16 cellular contexts compared by ENCODE assay signal in genomic region chr14:68464716-68465115, GRCh38.
A peak's percentile ranks its signal among the peaks of the same experiment; 100 is the strongest.
DNase-seq lines count a peak whose midpoint lies in the region; ATAC-seq, FAIRE-seq and TF ChIP-seq lines count a peak whose summit lies in the region.
"Had no signal": no experiment of that assay in that cellular context is flagged by ENCODE, and none has a peak within 500 bp of the region (broad histone marks: within the 10 kb centered on the region; RNA-seq: fewer than 3 reads in every experiment).

No MANE protein-coding gene starts in this region.

- DNase-seq in Calu3 (no peak), M059J (ENCODE audit: low read depth) (peak; percentile 91), bronchial epithelial cell (ENCODE audit: low read depth) (peak; percentile 93), GM20000 (ENCODE audit: low spot score) (no peak), NCI-H69 (lab: John Stamatoyannopoulos, UW) (no peak)
- no peak for DNase-seq in activated CD4-positive, alpha-beta T cell treated with anti-CD3 and anti-CD28 coated beads, Interleukin-2, amount 50 U/mL, for 4 hours
- DNase-seq in stimulated activated naive B cell treated with anti-CD40 and anti-IgM and Interleukin-4, amounts not matched to agents 10 μg/mL and 1 μg/mL and 100 μg/mL, for 72 hours, result no peak
- DNase-seq: activated CD4-positive, alpha-beta memory T cell treated with anti-CD3 and anti-CD28 coated beads, Interleukin-2, amount 10 ng/mL, durations not matched to agents 7 days and 5 days; activated naive CD4-positive, alpha-beta T cell treated with anti-CD3 and anti-CD28 coated beads for 36 hours; COR-L47; NCI-H1092 treated with DMSO at 0.1 percent for 48 hours; NCI-H526 treated with DMSO at 0.1 percent for 48 hours; small intestine had no signal

- BruUV-seq in Calu3 (replicated peaks; lab: Mats Ljungman, UMichigan), result no TSS peak

- no peaks in the 10 kb centered on the region for H3K27me3 ChIP-seq in bronchial epithelial cell (ENCODE audit: control insufficient read depth, insufficient read depth, low read length)
- H3K27me3 ChIP-seq: vagina had no signal

- CTCF ChIA-PET in Calu3 (lab: Charles Lee), result no interaction called here

- H3K4me3 Mint-ChIP-seq in Calu3 (ENCODE audit: low read depth, unreplicated experiment), result no peak overlapping the region
- no peak overlapping the region for H3K4me3 Mint-ChIP-seq in nephron
- H3K4me3 Mint-ChIP-seq in stimulated activated naive B cell treated with anti-CD40 and anti-IgM and Interleukin-4, amounts not matched to agents 10 μg/mL and 1 μg/mL and 100 μg/mL, for 72 hours, result no peak overlapping the region
- H3K4me3 Mint-ChIP-seq: activated CD4-positive, alpha-beta memory T cell treated with anti-CD3 and anti-CD28 coated beads, Interleukin-2, amount 10 ng/mL, durations not matched to agents 7 days and 5 days; activated naive CD4-positive, alpha-beta T cell treated with anti-CD3 and anti-CD28 coated beads for 36 hours had no signal

- ATAC-seq in stimulated activated naive B cell treated with anti-CD40 and anti-IgM and Interleukin-4, amounts not matched to agents 10 μg/mL and 1 μg/mL and 100 μg/mL, for 72 hours (replicated peaks), result no peak

- H3K36me3 Mint-ChIP-seq in Calu3 (ENCODE audit: insufficient read depth, unreplicated experiment) (no peaks in the 10 kb centered on the region), nephron (ENCODE audit: low read depth) (no peaks in the 10 kb centered on the region)
- H3K36me3 Mint-ChIP-seq in stimulated activated naive B cell treated with anti-CD40 and anti-IgM and Interleukin-4, amounts not matched to agents 10 μg/mL and 1 μg/mL and 100 μg/mL, for 72 hours, result peaks cover 4 to 10% of the 10 kb centered on the region in 2 donors

- H3K9me3 Mint-ChIP-seq in Calu3 (ENCODE audit: low read depth, unreplicated experiment) (no peaks in the 10 kb centered on the region), nephron (no peaks in the 10 kb centered on the region)
- no peaks in the 10 kb centered on the region for H3K9me3 Mint-ChIP-seq in stimulated activated naive B cell treated with anti-CD40 and anti-IgM and Interleukin-4, amounts not matched to agents 10 μg/mL and 1 μg/mL and 100 μg/mL, for 72 hours
- H3K9me3 Mint-ChIP-seq: activated CD4-positive, alpha-beta memory T cell treated with anti-CD3 and anti-CD28 coated beads, Interleukin-2, amount 10 ng/mL, durations not matched to agents 7 days and 5 days; activated naive CD4-positive, alpha-beta T cell treated with anti-CD3 and anti-CD28 coated beads for 36 hours had no signal

- H3K4me1 Mint-ChIP-seq in Calu3 (ENCODE audit: low read depth, unreplicated experiment) (peaks cover 55% of the 10 kb centered on the region), nephron (peaks cover 50% of the 10 kb centered on the region)
- H3K4me1 Mint-ChIP-seq in stimulated activated naive B cell treated with anti-CD40 and anti-IgM and Interleukin-4, amounts not matched to agents 10 μg/mL and 1 μg/mL and 100 μg/mL, for 72 hours, result peaks cover 20 to 53% of the 10 kb centered on the region in 2 donors

- intact Hi-C loops in Calu3 (cut with micrococcal nuclease; ENCODE audit: unreplicated experiment), result loop anchor here (5.0 kb wide), 2 partner anchors 58 to 113 kb away; no protein-coding TSS in a partner anchor

- TF ChIP-seq CTCF in Calu3 (IDR thresholded peaks at IDR 0.05; ENCODE audit: unreplicated experiment), result no peak
- TF ChIP-seq CTCF in bronchial epithelial cell (IDR thresholded peaks at IDR 0.05; ENCODE audit: insufficient read depth, low read length, severe bottlenecking), result no peak
- no peak for TF ChIP-seq CTCF in nephron (IDR thresholded peaks at IDR 0.05; ENCODE audit: unreplicated experiment in 3 of 3)
- no peak for TF ChIP-seq CTCF in GM20000 (IDR thresholded peaks at IDR 0.05; ENCODE audit: extremely low read depth, missing control alignments)

- FAIRE-seq in bronchial epithelial cell (lab: Jason Lieb, UNC), result no peak
- FAIRE-seq: GM12892, small intestine had no signal

- H3K27me3 Mint-ChIP-seq in Calu3 (ENCODE audit: unreplicated experiment), result no peaks in the 10 kb centered on the region
- no peaks in the 10 kb centered on the region for H3K27me3 Mint-ChIP-seq in nephron (ENCODE audit: low read depth)
- H3K27me3 Mint-ChIP-seq in stimulated activated naive B cell treated with anti-CD40 and anti-IgM and Interleukin-4, amounts not matched to agents 10 μg/mL and 1 μg/mL and 100 μg/mL, for 72 hours, result no peaks in the 10 kb centered on the region
- H3K27me3 Mint-ChIP-seq: activated CD4-positive, alpha-beta memory T cell treated with anti-CD3 and anti-CD28 coated beads, Interleukin-2, amount 10 ng/mL, durations not matched to agents 7 days and 5 days had no signal

- no peaks in the 10 kb centered on the region for H3K36me3 ChIP-seq in bronchial epithelial cell (ENCODE audit: control insufficient read depth, insufficient read depth, low read length)
- H3K36me3 ChIP-seq: vagina had no signal

- no peak overlapping the region for H3K4me3 ChIP-seq in bronchial epithelial cell (ENCODE audit: low read depth, low read length)
- H3K4me3 ChIP-seq: vagina had no signal

- H3K27ac Mint-ChIP-seq in Calu3 (ENCODE audit: unreplicated experiment), result peak overlapping the region; percentile 71
- peak overlapping the region; percentile 27 to 67 (median 58) for H3K27ac Mint-ChIP-seq in nephron
- H3K27ac Mint-ChIP-seq in stimulated activated naive B cell treated with anti-CD40 and anti-IgM and Interleukin-4, amounts not matched to agents 10 μg/mL and 1 μg/mL and 100 μg/mL, for 72 hours, result no peak overlapping the region
- H3K27ac Mint-ChIP-seq: activated CD4-positive, alpha-beta memory T cell treated with anti-CD3 and anti-CD28 coated beads, Interleukin-2, amount 10 ng/mL, durations not matched to agents 7 days and 5 days; activated naive CD4-positive, alpha-beta T cell treated with anti-CD3 and anti-CD28 coated beads for 36 hours had no signal

Comparison
In these comparisons a context has a peak if more than half of its experiments do, and no peak if none do; other contexts are left out.
1. DNase-seq: peak in M059J (single experiment) and bronchial epithelial cell (single experiment); none in Calu3 (single experiment), GM20000 (single experiment), activated CD4-positive, alpha-beta T cell treated with anti-CD3 and anti-CD28 coated beads, Interleukin-2, amount 50 U/mL, for 4 hours (0 of 2), NCI-H69 (single experiment) and stimulated activated naive B cell treated with anti-CD40 and anti-IgM and Interleukin-4, amounts not matched to agents 10 μg/mL and 1 μg/mL and 100 μg/mL, for 72 hours (single experiment).